In the genomic region with DNA sequence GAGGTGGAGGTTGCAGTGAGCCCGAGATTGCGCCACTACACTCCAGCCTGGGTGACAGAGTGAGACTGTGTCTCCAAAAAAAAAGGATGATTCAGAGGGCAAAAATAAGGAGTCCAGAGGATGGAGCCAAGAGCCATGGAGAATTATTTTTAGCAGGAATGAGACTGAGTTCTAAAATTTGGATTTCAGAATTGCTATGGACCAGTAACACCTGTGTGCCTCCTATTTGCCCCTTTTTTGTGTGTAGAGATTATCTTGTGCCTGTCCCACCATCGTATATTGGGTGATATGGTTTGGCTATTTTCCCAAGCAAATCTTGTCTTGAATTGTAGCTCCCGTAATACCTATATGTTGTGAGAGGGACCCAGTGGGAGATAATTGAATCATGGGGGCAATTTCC, we compare ENCODE assay signal across 29 cellular contexts.
"Had no signal": no experiment of that assay in that cellular context is flagged by ENCODE, and none has a peak within 500 bp of the region (broad histone marks: within the 10 kb centered on the region; RNA-seq: fewer than 3 reads in every experiment).

No MANE protein-coding gene starts in this region.

- H3K27ac Mint-ChIP-seq: stimulated activated effector memory CD8-positive, alpha-beta T cell treated with anti-CD3 and anti-CD28 coated beads, Interleukin-12 subunit alpha, Interleukin-12 subunit beta, amount 100 ng/mL, for 72 hours; stimulated activated memory B cell treated with anti-CD40 and anti-IgM and Interleukin-4, amounts not matched to agents 10 μg/mL and 1 μg/mL and 100 μg/mL, for 72 hours; stimulated activated naive B cell treated with anti-CD40 and anti-IgM and Interleukin-4, amounts not matched to agents 10 μg/mL and 1 μg/mL and 100 μg/mL, for 72 hours; stimulated activated naive CD8-positive, alpha-beta T cell treated with anti-CD3 and anti-CD28 coated beads, Interleukin-15, amount 100 ng/mL, for 72 hours; stimulated activated naive CD8-positive, alpha-beta T cell treated with anti-CD3 and anti-CD28 coated beads, Interleukin-15, Interleukin-2, amounts not matched to agents 100 ng/mL and 50 ng/mL, for 24 hours; type B pancreatic cell had no signal

- FAIRE-seq: urothelium cell line had no signal

- H3K27me3 Mint-ChIP-seq: stimulated activated memory B cell treated with anti-CD40 and anti-IgM and Interleukin-4, amounts not matched to agents 10 μg/mL and 1 μg/mL and 100 μg/mL, for 72 hours; stimulated activated naive B cell treated with anti-CD40 and anti-IgM and Interleukin-4, amounts not matched to agents 10 μg/mL and 1 μg/mL and 100 μg/mL, for 72 hours; stimulated activated naive CD8-positive, alpha-beta T cell treated with anti-CD3 and anti-CD28 coated beads, Interleukin-15, amount 100 ng/mL, for 72 hours; stimulated activated naive CD8-positive, alpha-beta T cell treated with anti-CD3 and anti-CD28 coated beads, Interleukin-15, Interleukin-2, amounts not matched to agents 100 ng/mL and 50 ng/mL, for 24 hours; type B pancreatic cell had no signal

- H3K4me3 Mint-ChIP-seq: stimulated activated effector memory CD8-positive, alpha-beta T cell treated with anti-CD3 and anti-CD28 coated beads, Interleukin-12 subunit alpha, Interleukin-12 subunit beta, amount 100 ng/mL, for 72 hours; stimulated activated memory B cell treated with anti-CD40 and anti-IgM and Interleukin-4, amounts not matched to agents 10 μg/mL and 1 μg/mL and 100 μg/mL, for 72 hours; stimulated activated naive B cell treated with anti-CD40 and anti-IgM and Interleukin-4, amounts not matched to agents 10 μg/mL and 1 μg/mL and 100 μg/mL, for 72 hours; stimulated activated naive CD8-positive, alpha-beta T cell treated with anti-CD3 and anti-CD28 coated beads, Interleukin-15, amount 100 ng/mL, for 72 hours; stimulated activated naive CD8-positive, alpha-beta T cell treated with anti-CD3 and anti-CD28 coated beads, Interleukin-15, Interleukin-2, amounts not matched to agents 100 ng/mL and 50 ng/mL, for 24 hours; type B pancreatic cell had no signal

- H3K36me3 ChIP-seq: stomach, suprapubic skin, thoracic aorta, thyroid gland, tibial artery, tibial nerve, transverse colon, upper lobe of left lung, upper lobe of right lung, uterus, vagina had no signal

- H3K4me3 ChIP-seq: stomach, suprapubic skin, testis, thoracic aorta, thyroid gland, tibial artery, tibial nerve, transverse colon, upper lobe of left lung, upper lobe of right lung, uterus, vagina had no signal

- H3K27me3 ChIP-seq: stomach, suprapubic skin, testis, thyroid gland, tibial artery, tibial nerve, transverse colon, upper lobe of left lung, upper lobe of right lung, uterus, vagina had no signal

- H3K4me1 ChIP-seq: stomach, suprapubic skin, testis, thyroid gland, tibial artery, tibial nerve, transverse colon, upper lobe of left lung, upper lobe of right lung, uterus, vagina had no signal

- H3K9me3 ChIP-seq: suprapubic skin, testis, thyroid gland, transverse colon, upper lobe of right lung, uterus, vagina had no signal

- ATAC-seq: stimulated activated effector memory CD8-positive, alpha-beta T cell treated with anti-CD3 and anti-CD28 coated beads, Interleukin-12 subunit alpha, Interleukin-12 subunit beta, amount 100 ng/mL, for 72 hours; stimulated activated memory B cell treated with anti-CD40 and anti-IgM and Interleukin-4, amounts not matched to agents 10 μg/mL and 1 μg/mL and 100 μg/mL, for 72 hours; stimulated activated naive B cell treated with anti-CD40 and anti-IgM and Interleukin-4, amounts not matched to agents 10 μg/mL and 1 μg/mL and 100 μg/mL, for 72 hours; stimulated activated naive CD8-positive, alpha-beta T cell treated with anti-CD3 and anti-CD28 coated beads, Interleukin-15, amount 100 ng/mL, for 72 hours; stimulated activated naive CD8-positive, alpha-beta T cell treated with anti-CD3 and anti-CD28 coated beads, Interleukin-15, Interleukin-2, amounts not matched to agents 100 U/mL and 50 U/mL, for 24 hours; upper lobe of right lung had no signal

- H3K36me3 Mint-ChIP-seq: stimulated activated effector memory CD8-positive, alpha-beta T cell treated with anti-CD3 and anti-CD28 coated beads, Interleukin-12 subunit alpha, Interleukin-12 subunit beta, amount 100 ng/mL, for 72 hours; stimulated activated memory B cell treated with anti-CD40 and anti-IgM and Interleukin-4, amounts not matched to agents 10 μg/mL and 1 μg/mL and 100 μg/mL, for 72 hours; type B pancreatic cell had no signal

- H3K4me1 Mint-ChIP-seq: stimulated activated effector memory CD8-positive, alpha-beta T cell treated with anti-CD3 and anti-CD28 coated beads, Interleukin-12 subunit alpha, Interleukin-12 subunit beta, amount 100 ng/mL, for 72 hours; stimulated activated memory B cell treated with anti-CD40 and anti-IgM and Interleukin-4, amounts not matched to agents 10 μg/mL and 1 μg/mL and 100 μg/mL, for 72 hours; stimulated activated naive B cell treated with anti-CD40 and anti-IgM and Interleukin-4, amounts not matched to agents 10 μg/mL and 1 μg/mL and 100 μg/mL, for 72 hours; stimulated activated naive CD8-positive, alpha-beta T cell treated with anti-CD3 and anti-CD28 coated beads, Interleukin-15, amount 100 ng/mL, for 72 hours had no signal

- DNase-seq: stimulated activated CD4-positive, alpha-beta T cell treated with anti-CD3 and anti-CD28 coated beads, Interleukin-2, amount 100 ng/mL, for 48 hours; stimulated activated CD4-positive, alpha-beta T cell treated with anti-CD3 and anti-CD28 coated beads, Interleukin-4, amount 100 ng/mL, for 1 hour; stimulated activated CD4-positive, alpha-beta T cell treated with anti-CD3 and anti-CD28 coated beads, Interleukin-4, amount 100 ng/mL, for 24 hours; stimulated activated CD4-positive, alpha-beta T cell treated with anti-CD3 and anti-CD28 coated beads, Interleukin-4, amount 100 ng/mL, for 4 hours; stimulated activated CD8-positive, alpha-beta memory T cell treated with anti-CD3 and anti-CD28 coated beads, Interleukin-4, amount 100 ng/mL, for 48 hours; stimulated activated naive B cell treated with anti-CD40 and anti-IgM and Interleukin-4, amounts not matched to agents 10 μg/mL and 1 μg/mL and 100 μg/mL, for 72 hours; stimulated activated naive CD4-positive, alpha-beta T cell; stimulated activated naive CD4-positive, alpha-beta T cell treated with Interleukin-2 at 50 U/mL for 16 hours; stimulated activated naive CD8-positive, alpha-beta T cell treated with anti-CD3 and anti-CD28 coated beads, Interleukin-15, amount 100 ng/mL, for 72 hours; stimulated activated naive CD8-positive, alpha-beta T cell treated with anti-CD3 and anti-CD28 coated beads, Interleukin-15, Interleukin-2, amounts not matched to agents 100 U/mL and 50 U/mL, for 24 hours; stomach; substantia nigra; testis; thyroid gland; tibial artery; transverse colon; trophoblast cell; upper lobe of left lung; upper lobe of right lung; uterus had no signal

- H3K9me3 Mint-ChIP-seq: stimulated activated effector memory CD8-positive, alpha-beta T cell treated with anti-CD3 and anti-CD28 coated beads, Interleukin-12 subunit alpha, Interleukin-12 subunit beta, amount 100 ng/mL, for 72 hours; stimulated activated memory B cell treated with anti-CD40 and anti-IgM and Interleukin-4, amounts not matched to agents 10 μg/mL and 1 μg/mL and 100 μg/mL, for 72 hours had no signal

- H3K27ac ChIP-seq: stomach, suprapubic skin, testis, thoracic aorta, thyroid gland, tibial artery, tibial nerve, transverse colon, upper lobe of left lung, upper lobe of right lung, uterus, vagina had no signal
